Comparison of ENCODE assay signal across 27 cellular contexts in genomic region chr7:14950013-14950412, GRCh38. TPM values are rescaled to one million over a fixed set of nuclear protein-coding genes. Genes with fewer than 3 reads are reported as not detected.
"Had no signal": no experiment of that assay in that cellular context is flagged by ENCODE, and none has a peak within 500 bp of the region (broad histone marks: within the 10 kb centered on the region; RNA-seq: fewer than 3 reads in every experiment).

No MANE protein-coding gene starts in this region.

- DNase-seq: activated CD4-positive, alpha-beta memory T cell treated with anti-CD3 and anti-CD28 coated beads for 36 hours; activated CD4-positive, alpha-beta T cell treated with anti-CD3 and anti-CD28 coated beads for 4 hours; activated CD4-positive, CD25-positive, alpha-beta regulatory T cell; activated effector memory CD4-positive, alpha-beta T cell treated with Interleukin-2 at 50 U/mL for 16 hours; activated naive CD4-positive, alpha-beta T cell treated with anti-CD3 and anti-CD28 coated beads, Interleukin-2, amount 50 U/mL, for 16 hours; activated naive CD8-positive, alpha-beta T cell treated with anti-CD3 and anti-CD28 coated beads, Interleukin-2, amount 50 U/mL, for 24 hours; activated T-cell treated with anti-CD3 and anti-CD28 coated beads, Interleukin-2, amount 50 U/mL, for 72 hours; anterior cingulate cortex; body of pancreas; caudate nucleus; effector CD4-positive, alpha-beta T cell; erythroblast; hippocampal formation; left ventricle myocardium superior; mammary epithelial cell; midbrain; natural killer cell; retina; sigmoid colon; stimulated activated CD4-positive, alpha-beta T cell treated with anti-CD3 and anti-CD28 coated beads, Interleukin-15, amount 100 ng/mL, for 24 hours; stomach had no signal

- H3K4me1 ChIP-seq: body of pancreas, stomach, suprapubic skin, tibial nerve had no signal

- FAIRE-seq: endometrium had no signal

- H3K27me3 ChIP-seq: body of pancreas, sigmoid colon, stomach, suprapubic skin, tibial nerve had no signal

- H3K9me3 ChIP-seq: body of pancreas, sigmoid colon, stomach, suprapubic skin, tibial nerve had no signal

- H3K4me3 ChIP-seq: body of pancreas, sigmoid colon, smooth muscle cell, stomach, suprapubic skin, tibial nerve had no signal

- H3K36me3 ChIP-seq: sigmoid colon, stomach, suprapubic skin, tibial nerve had no signal

- H3K27ac ChIP-seq: body of pancreas, sigmoid colon, stomach, suprapubic skin, tibial nerve had no signal

- ATAC-seq: activated naive CD8-positive, alpha-beta T cell treated with anti-CD3 and anti-CD28 coated beads, Interleukin-2, amount 50 U/mL, for 24 hours; activated T-cell treated with anti-CD3 and anti-CD28 coated beads, Interleukin-2, amount 50 U/mL, for 72 hours; body of pancreas; left ventricle myocardium superior; natural killer cell; stimulated activated memory B cell treated with anti-CD40 and anti-IgM and Interleukin-4, amounts not matched to agents 10 μg/mL and 1 μg/mL and 100 μg/mL, for 72 hours had no signal

- H3K4me2 ChIP-seq: smooth muscle cell had no signal

RNA-seq across cellular contexts. Expression of gene DGKB, which starts 47.5 kb away (rescaled TPM):
- total RNA-seq: activated CD4-positive, alpha-beta memory T cell treated with anti-CD3 and anti-CD28 coated beads for 36 hours; activated T-cell treated with anti-CD3 and anti-CD28 coated beads, Interleukin-2, amount 50 U/mL, for 72 hours; fibroblast of lung; mammary epithelial cell; natural killer cell; smooth muscle cell had no signal
